11 cellular contexts compared by ENCODE assay signal in the genomic region with DNA sequence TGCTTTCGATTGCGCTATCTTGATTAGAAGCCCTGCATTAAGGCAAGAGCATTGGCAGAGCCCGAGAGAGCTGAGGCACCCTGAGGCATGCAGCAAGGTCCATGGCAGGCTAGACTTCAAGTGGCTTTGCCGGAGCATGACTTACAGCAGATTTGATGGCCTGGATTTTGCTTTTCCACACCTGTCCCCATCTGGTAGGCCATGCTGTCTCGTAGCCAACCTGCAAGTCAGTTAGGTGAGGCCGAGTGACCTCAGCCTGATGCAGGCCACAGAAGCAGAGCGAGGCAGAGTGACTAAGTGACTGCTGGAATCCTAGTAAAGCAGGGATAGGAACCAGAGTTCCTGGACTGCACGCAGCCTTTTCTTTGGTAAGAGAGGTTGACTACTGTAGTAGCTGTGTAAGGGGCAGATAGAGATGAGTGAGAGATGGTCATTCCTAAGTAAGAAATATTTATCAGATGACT.
DNase-seq lines count a peak whose midpoint lies in the region; ATAC-seq and TF ChIP-seq lines count a peak whose summit lies in the region.
"Had no signal": no experiment of that assay in that cellular context is flagged by ENCODE, and none has a peak within 500 bp of the region (broad histone marks: within the 10 kb centered on the region; RNA-seq: fewer than 3 reads in every experiment).

No MANE protein-coding gene starts in this region.

- H2BK15ac ChIP-seq in neuronal stem cell (ENCODE audit: low read length), result no peak overlapping the region

- H2BK12ac ChIP-seq in neuronal stem cell (ENCODE audit: low read length), result no peak overlapping the region

- no peak for ATAC-seq in activated naive CD4-positive, alpha-beta T cell treated with anti-CD3 and anti-CD28 coated beads, Interleukin-2, amount 50 U/mL, for 72 hours
- no peak for ATAC-seq in GM19395 (IDR thresholded peaks at IDR 0.05; ENCODE audit: unreplicated experiment)

- H4K20me1 ChIP-seq in PC-9 (ENCODE audit: insufficient read depth), result no peaks in the 10 kb centered on the region

- H3K9me3 ChIP-seq in AG04450 (ENCODE audit: control insufficient read depth, insufficient read depth, low read length), result no peaks in the 10 kb centered on the region
- no peaks in the 10 kb centered on the region for H3K9me3 ChIP-seq in PC-9 (ENCODE audit: insufficient read depth, low read depth)
- no peaks in the 10 kb centered on the region for H3K9me3 ChIP-seq in esophagus muscularis mucosa
- no peaks in the 10 kb centered on the region for H3K9me3 ChIP-seq in neuronal stem cell (replicated peaks in 1 of 2; ENCODE audit: control insufficient read depth in 2 of 2, insufficient read depth in 1 of 2, low read depth in 1 of 2, low read length in 2 of 2)

- no peaks in the 10 kb centered on the region for H3K79me1 ChIP-seq in neuronal stem cell (ENCODE audit: low read depth, low read length)

- intact Hi-C loops in PC-9 (cut with micrococcal nuclease; ENCODE audit: unreplicated experiment), result loop anchor here (1.0 to 5.0 kb wide), 5 partner anchors 25 to 105 kb away; no protein-coding TSS in a partner anchor
- intact Hi-C loops in esophagus muscularis mucosa (cut with DNase I), result loop anchor here (10.0 kb wide), 1 partner anchor 143 kb away; no protein-coding TSS in a partner anchor

- H3K27me3 ChIP-seq in AG04450 (ENCODE audit: control insufficient read depth, insufficient read depth, low read length) (no peaks in the 10 kb centered on the region), PC-9 (ENCODE audit: insufficient read depth, low read depth) (no peaks in the 10 kb centered on the region), esophagus muscularis mucosa (no peaks in the 10 kb centered on the region), neuronal stem cell (ENCODE audit: control insufficient read depth in 3 of 3, insufficient read depth in 3 of 3, low read depth in 1 of 3, low read length in 3 of 3) (no peaks in the 10 kb centered on the region)

- no peak overlapping the region for H3K4ac ChIP-seq in neuronal stem cell (ENCODE audit: low read length)

- peaks cover 6% of the 10 kb centered on the region; the same call in 1 of the 2 replicates for H3F3A ChIP-seq in PC-9 (ENCODE audit: insufficient read depth, low read depth)

- H4K8ac ChIP-seq in neuronal stem cell (ENCODE audit: low read depth, low read length), result no peak overlapping the region

- POLR2A ChIA-PET in AG04450 (lab: Yijun Ruan, JAX) (interaction anchor here (0.7 kb wide), 2 partner anchors 58 to 70 kb away, joined by 3 to 6 read pairs; no protein-coding TSS in a partner anchor), PC-9 (lab: Charles Lee; ENCODE audit: unreplicated experiment) (no interaction called here), GM10248 (lab: Yijun Ruan, JAX) (no interaction called here)

- peaks cover 27% of the 10 kb centered on the region for H3K79me2 ChIP-seq in PC-9 (ENCODE audit: low read depth)

- H3K4me1 ChIP-seq in PC-9 (replicated peaks; ENCODE audit: insufficient read depth), result peaks cover 33% of the 10 kb centered on the region
- H3K4me1 ChIP-seq in esophagus muscularis mucosa, result peaks cover 60 to 97% (median 93%) of the 10 kb centered on the region in 4 donors
- peaks cover 24% of the 10 kb centered on the region in 2 donors for H3K4me1 ChIP-seq in neuronal stem cell (ENCODE audit: control insufficient read depth in 2 of 2, insufficient read depth in 1 of 2, low read depth in 1 of 2, low read length in 2 of 2)

- TF ChIP-seq EP300 in esophagus muscularis mucosa (IDR thresholded peaks at IDR 0.05), result no peak

- H4K91ac ChIP-seq in neuronal stem cell (ENCODE audit: low read depth, low read length, poor library complexity), result no peak overlapping the region

- no peak overlapping the region; the same call in 1 of the 2 replicates for H3K4me2 ChIP-seq in PC-9
- H3K4me2 ChIP-seq in neuronal stem cell (ENCODE audit: insufficient read depth, low read length, poor library complexity, severe bottlenecking), result no peak overlapping the region

- BruUV-seq in PC-9 (replicated peaks; lab: Mats Ljungman, UMichigan), result no TSS peak

- TF ChIP-seq CTCF in AG04450 (IDR thresholded peaks at IDR 0.05; ENCODE audit: low read depth, low read length) (no peak), PC-9 (conservative IDR thresholded peaks at IDR 0.05) (no peak), esophagus muscularis mucosa (IDR thresholded peaks at IDR 0.05) (no peak), GM10248 (IDR thresholded peaks at IDR 0.05; ENCODE audit: control extremely low read depth, extremely low read depth, low read depth, missing control alignments) (no peak)

- H3K9me2 ChIP-seq in PC-9 (ENCODE audit: insufficient read depth), result no peaks in the 10 kb centered on the region

- H3K18ac ChIP-seq in neuronal stem cell (ENCODE audit: low read length), result peak overlapping the region; percentile 15

- DNase-seq in AG04450 (ENCODE audit: low read depth, low spot score), result no peak
- peak; percentile 48 to 50 for DNase-seq in PC-9
- DNase-seq in esophagus muscularis mucosa (ENCODE audit: extremely low spot score), result no peak
- no peak for DNase-seq in neuronal stem cell (ENCODE audit: low spot score)
- DNase-seq in GM10248 (ENCODE audit: extremely low spot score), result no peak
- DNase-seq in NCI-H510A (lab: John Stamatoyannopoulos, UW), result no peak
- no peak for DNase-seq in activated naive CD4-positive, alpha-beta T cell treated with anti-CD3 and anti-CD28 coated beads, Interleukin-2, amount 50 U/mL, for 72 hours (ENCODE audit: low spot score in 2 of 2)
- DNase-seq: activated naive CD8-positive, alpha-beta T cell treated with anti-CD3 and anti-CD28 coated beads, Interleukin-2, amount 10 ng/mL, durations not matched to agents 7 days and 5 days had no signal

- no peak overlapping the region for H3K14ac ChIP-seq in neuronal stem cell (ENCODE audit: low read length)

- CTCF ChIA-PET in AG04450 (lab: Charles Lee) (no interaction called here), PC-9 (lab: Charles Lee) (interaction anchor here (0.7 kb wide), 1 partner anchor 19 kb away, joined by 3 read pairs; no protein-coding TSS in a partner anchor), GM10248 (lab: Yijun Ruan, JAX) (interaction anchor here (1.0 kb wide), 1 partner anchor 15 kb away, joined by 3 read pairs; no protein-coding TSS in a partner anchor)

- H3K4me3 ChIP-seq in AG04450 (ENCODE audit: low read depth, low read length), result no peak overlapping the region
- H3K4me3 ChIP-seq in PC-9, result no peak overlapping the region
- H3K4me3 ChIP-seq in esophagus muscularis mucosa, result no peak overlapping the region
- no peak overlapping the region for H3K4me3 ChIP-seq in neuronal stem cell (ENCODE audit: low read length in 2 of 2)

- no peak overlapping the region for H3K27ac Mint-ChIP-seq in activated naive CD4-positive, alpha-beta T cell treated with anti-CD3 and anti-CD28 coated beads, Interleukin-2, amount 50 U/mL, for 72 hours
- H3K27ac Mint-ChIP-seq: activated naive CD8-positive, alpha-beta T cell treated with anti-CD3 and anti-CD28 coated beads, Interleukin-2, amount 10 ng/mL, durations not matched to agents 7 days and 5 days; T-helper 1 cell treated with Interleukin-12 subunit alpha and Interleukin-12 subunit beta and Interleukin-4 antibody, amounts not matched to agents 30 μg/mL and 1 μg/mL, for 36 hours had no signal

- 38% methylated on average over 8 of the region's 8 CpGs for WGBS in esophagus muscularis mucosa
- WGBS in neuronal stem cell (ENCODE audit: extremely low coverage in 2 of 2, insufficient read length in 2 of 2, insufficient replicate concordance in 1 of 2), 2 donors, result no CpG with 5 or more reads among the region's 8 CpGs

- H3K9me3 Mint-ChIP-seq in activated naive CD4-positive, alpha-beta T cell treated with anti-CD3 and anti-CD28 coated beads, Interleukin-2, amount 50 U/mL, for 72 hours, result peaks cover 2 to 4% of the 10 kb centered on the region in 2 donors
- H3K9me3 Mint-ChIP-seq: activated naive CD8-positive, alpha-beta T cell treated with anti-CD3 and anti-CD28 coated beads, Interleukin-2, amount 10 ng/mL, durations not matched to agents 7 days and 5 days; T-helper 1 cell treated with Interleukin-12 subunit alpha and Interleukin-12 subunit beta and Interleukin-4 antibody, amounts not matched to agents 30 μg/mL and 1 μg/mL, for 36 hours had no signal

- no peak overlapping the region for H2BK5ac ChIP-seq in neuronal stem cell (ENCODE audit: low read length)

- no peak overlapping the region for H3K23ac ChIP-seq in neuronal stem cell (ENCODE audit: low read depth, low read length, poor library complexity)

- no peak overlapping the region for H2BK120ac ChIP-seq in neuronal stem cell (ENCODE audit: low read depth, low read length)

- H3K36me3 Mint-ChIP-seq in activated naive CD4-positive, alpha-beta T cell treated with anti-CD3 and anti-CD28 coated beads, Interleukin-2, amount 50 U/mL, for 72 hours, result peaks cover 0 to 14% of the 10 kb centered on the region in 2 donors
- H3K36me3 Mint-ChIP-seq: activated naive CD8-positive, alpha-beta T cell treated with anti-CD3 and anti-CD28 coated beads, Interleukin-2, amount 10 ng/mL, durations not matched to agents 7 days and 5 days had no signal

- H3K36me3 ChIP-seq in PC-9 (ENCODE audit: low read depth) (no peaks in the 10 kb centered on the region), esophagus muscularis mucosa (no peaks in the 10 kb centered on the region), neuronal stem cell (replicated peaks in 1 of 2; ENCODE audit: control insufficient read depth in 2 of 2, insufficient read depth in 2 of 2, low read length in 2 of 2) (no peaks in the 10 kb centered on the region)

- TF ChIP-seq POLR2A in esophagus muscularis mucosa (IDR thresholded peaks at IDR 0.05; ENCODE audit: low read depth), result no peak

- no peak overlapping the region for H3K9ac ChIP-seq in neuronal stem cell (ENCODE audit: low read depth, low read length, poor library complexity)

- H2AK5ac ChIP-seq in neuronal stem cell (ENCODE audit: low read depth, low read length), result no peak overlapping the region

- no peak overlapping the region for H2AFZ ChIP-seq in PC-9
- no peak overlapping the region for H2AFZ ChIP-seq in neuronal stem cell (ENCODE audit: low read length)

- H3K27ac ChIP-seq in AG04450 (ENCODE audit: low read depth, low read length), result peak overlapping the region; percentile 0
- H3K27ac ChIP-seq in PC-9, result peak overlapping the region; percentile 83
- H3K27ac ChIP-seq in esophagus muscularis mucosa (replicated peaks in 1 of 4), result peak overlapping the region; percentile 76 to 83 (median 80)
- no peak overlapping the region for H3K27ac ChIP-seq in neuronal stem cell (replicated peaks; ENCODE audit: low read length)
- H3K27ac ChIP-seq: C4-2B had no signal

Comparison
In these comparisons a context has a peak if more than half of its experiments do, and no peak if none do; other contexts are left out.
1. DNase-seq: peak in PC-9 (2 of 2); none in AG04450 (single experiment), esophagus muscularis mucosa (single experiment), neuronal stem cell (single experiment), GM10248 (single experiment), NCI-H510A (single experiment) and activated naive CD4-positive, alpha-beta T cell treated with anti-CD3 and anti-CD28 coated beads, Interleukin-2, amount 50 U/mL, for 72 hours (0 of 2).